In genomic region chr10:50431791-50432190, GRCh38 we compare ENCODE assay signal across 8 cellular contexts.
DNase-seq lines count a peak whose midpoint lies in the region; ATAC-seq and TF ChIP-seq lines count a peak whose summit lies in the region.

No MANE protein-coding gene starts in this region.

- H3K79me2 ChIP-seq in parathyroid adenoma: peaks cover 6% of the 10 kb centered on the region

- H3K4me1 ChIP-seq in right cardiac atrium (ENCODE audit: control insufficient read depth, insufficient read depth, low read length) (peaks cover 2% of the 10 kb centered on the region), parathyroid adenoma (peaks cover 13% of the 10 kb centered on the region)

- no peak overlapping the region for H3K9ac ChIP-seq in parathyroid adenoma

- no peaks in the 10 kb centered on the region for H3K36me3 ChIP-seq in parathyroid adenoma (ENCODE audit: control insufficient read depth, insufficient read depth, low read length)

- H3K4me2 ChIP-seq in parathyroid adenoma (ENCODE audit: low read length): peak overlapping the region; percentile 69

- H3K27ac ChIP-seq in right cardiac atrium (ENCODE audit: low read length): peak overlapping the region; percentile 15
- H3K27ac ChIP-seq in parathyroid adenoma: peak overlapping the region; percentile 94

- H3K4me3 Mint-ChIP-seq in activated T-helper 17 cell treated with anti-CD3 and anti-CD28 coated beads, Interleukin-2, amount 50 U/mL, for 72 hours: peak overlapping the region; percentile 66

- no peaks in the 10 kb centered on the region for H3K9me3 Mint-ChIP-seq in activated T-helper 17 cell treated with anti-CD3 and anti-CD28 coated beads, Interleukin-2, amount 50 U/mL, for 72 hours

- H2AFZ ChIP-seq in parathyroid adenoma: peak overlapping the region; percentile 31

- intact Hi-C loops in right cardiac atrium (cut with DNase I): no loop called here
- intact Hi-C loops in left ventricle myocardium superior (cut with micrococcal nuclease): no loop called here

- TF ChIP-seq CTCF in parathyroid adenoma (IDR thresholded peaks at IDR 0.05): no peak

- H3K27me3 Mint-ChIP-seq in activated T-helper 17 cell treated with anti-CD3 and anti-CD28 coated beads, Interleukin-2, amount 50 U/mL, for 72 hours: no peaks in the 10 kb centered on the region

- no peak for DNase-seq in right cardiac atrium
- DNase-seq in left ventricle myocardium superior: no peak
- no peak for DNase-seq in anterior cingulate cortex (lab: John Stamatoyannopoulos, UW)
- no peak for DNase-seq in NCI-H1092 treated with DMSO at 0.1 percent for 48 hours (lab: John Stamatoyannopoulos, UW)
- no peak for DNase-seq in islet precursor cell

- peak overlapping the region; percentile 88 for H3K27ac Mint-ChIP-seq in activated T-helper 17 cell treated with anti-CD3 and anti-CD28 coated beads, Interleukin-2, amount 50 U/mL, for 72 hours

- H3K4me3 ChIP-seq in right cardiac atrium (ENCODE audit: low read length) (no peak overlapping the region), parathyroid adenoma (ENCODE audit: low read depth, low read length) (peak overlapping the region; percentile 36)

- peaks cover 17% of the 10 kb centered on the region for H3K4me1 Mint-ChIP-seq in activated T-helper 17 cell treated with anti-CD3 and anti-CD28 coated beads, Interleukin-2, amount 50 U/mL, for 72 hours

- peaks cover 29% of the 10 kb centered on the region for H3K36me3 Mint-ChIP-seq in activated T-helper 17 cell treated with anti-CD3 and anti-CD28 coated beads, Interleukin-2, amount 50 U/mL, for 72 hours (ENCODE audit: low read depth)

- no peaks in the 10 kb centered on the region for H3K9me3 ChIP-seq in right cardiac atrium (ENCODE audit: control insufficient read depth, low read length)
- H3K9me3 ChIP-seq in parathyroid adenoma (ENCODE audit: control insufficient read depth, low read length): no peaks in the 10 kb centered on the region

- H3K27me3 ChIP-seq in right cardiac atrium (ENCODE audit: control insufficient read depth, insufficient read depth): no peaks in the 10 kb centered on the region
- no peaks in the 10 kb centered on the region for H3K27me3 ChIP-seq in parathyroid adenoma (ENCODE audit: control insufficient read depth, insufficient read depth, low read length)

- WGBS in right cardiac atrium: 51% methylated on average over 3 of the region's 3 CpGs

- no peak for ATAC-seq in right cardiac atrium
- ATAC-seq in left ventricle myocardium superior: no peak
- peak; percentile 88 for ATAC-seq in HG02885 (IDR thresholded peaks at IDR 0.05; ENCODE audit: poor library complexity, unreplicated experiment)
- ATAC-seq in activated T-helper 17 cell treated with anti-CD3 and anti-CD28 coated beads, Interleukin-2, amount 50 U/mL, for 72 hours (replicated peaks): peak; percentile 75

Comparison
In these comparisons a context has a peak if more than half of its experiments do, and no peak if none do; other contexts are left out.
1. ATAC-seq: peak in HG02885 (single experiment) and activated T-helper 17 cell treated with anti-CD3 and anti-CD28 coated beads, Interleukin-2, amount 50 U/mL, for 72 hours (single experiment); none in right cardiac atrium (0 of 2) and left ventricle myocardium superior (single experiment).